1 cellular context compared by ENCODE assay signal in genomic region chr14:21553266-21553665, GRCh38.
TF ChIP-seq lines count a peak whose summit lies in the region.

No MANE protein-coding gene starts in this region.

TF ChIP-seq in H1, 55 proteins besides CTCF, POLR2A, EP300 and RAD21:
- no peak for TF ChIP-seq CBX5 (IDR thresholded peaks at IDR 0.05; ENCODE audit: low read depth, low read length)
- TF ChIP-seq SP1 (IDR thresholded peaks at IDR 0.05; ENCODE audit: low read depth, low read length): 0 out of 2 replicates have a peak, but pooled peaks have one; percentile 46
- peak; percentile 96 for TF ChIP-seq TEAD4 (IDR thresholded peaks at IDR 0.05; ENCODE audit: low read depth, low read length)
